8 cellular contexts compared by ENCODE assay signal in the genomic region with DNA sequence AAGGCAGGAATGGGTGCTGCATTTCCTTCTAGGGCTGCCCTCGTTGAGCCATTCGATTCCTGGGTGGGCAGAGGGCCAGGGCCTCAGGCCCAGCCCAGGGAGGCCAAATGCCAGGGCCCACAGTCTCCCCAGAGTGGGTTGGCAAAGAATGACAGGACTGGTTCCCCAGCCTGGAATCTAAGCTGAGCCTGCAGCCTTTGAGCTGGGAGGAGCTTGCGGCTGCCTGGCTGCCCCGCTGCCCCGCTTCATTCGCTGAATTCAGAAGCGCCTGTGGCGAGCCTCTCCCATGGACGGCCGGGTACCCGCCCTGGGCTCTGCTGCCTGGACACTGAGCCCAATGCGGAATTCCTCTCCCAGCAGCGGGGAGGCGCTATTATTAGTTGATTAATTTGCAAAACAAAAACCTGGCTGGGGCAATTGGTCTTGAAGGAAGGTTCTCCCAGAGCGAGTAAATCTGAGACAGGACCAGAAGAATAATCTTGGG. TPM values are rescaled to one million over a fixed set of nuclear protein-coding genes. Genes with fewer than 3 reads are reported as not detected.
DNase-seq lines count a peak whose midpoint lies in the region; ATAC-seq and TF ChIP-seq lines count a peak whose summit lies in the region.

No MANE protein-coding gene starts in this region.

- no peak overlapping the region for H3K4me3 ChIP-seq in body of pancreas

- intact Hi-C loops in body of pancreas (cut with DNase I) (no loop called here), sciatic nerve (cut with DNase I) (no loop called here)

- no peaks in the 10 kb centered on the region for H3K36me3 ChIP-seq in body of pancreas (replicated peaks in 1 of 2; ENCODE audit: insufficient read depth in 1 of 2, low read depth in 2 of 2)

- WGBS in body of pancreas, 2 donors: 3 to 6% methylated on average over 14 to 15 of the region's 15 CpGs

- peaks cover 43% of the 10 kb centered on the region for H3K27me3 Mint-ChIP-seq in stimulated activated naive CD8-positive, alpha-beta T cell treated with anti-CD3 and anti-CD28 coated beads, Interleukin-15, amount 100 ng/mL, for 72 hours
- peaks cover 39% of the 10 kb centered on the region for H3K27me3 Mint-ChIP-seq in T-helper 17 cell

- H3K4me1 Mint-ChIP-seq in stimulated activated naive CD8-positive, alpha-beta T cell treated with anti-CD3 and anti-CD28 coated beads, Interleukin-15, amount 100 ng/mL, for 72 hours: peaks cover 6% of the 10 kb centered on the region
- H3K4me1 Mint-ChIP-seq in T-helper 17 cell: peaks cover 2% of the 10 kb centered on the region

- no peaks in the 10 kb centered on the region for H3K9me3 Mint-ChIP-seq in stimulated activated naive CD8-positive, alpha-beta T cell treated with anti-CD3 and anti-CD28 coated beads, Interleukin-15, amount 100 ng/mL, for 72 hours

- TF ChIP-seq CTCF in body of pancreas (IDR thresholded peaks at IDR 0.05): peak; percentile 9 to 70 (median 59)

- H3K4me3 Mint-ChIP-seq in stimulated activated naive CD8-positive, alpha-beta T cell treated with anti-CD3 and anti-CD28 coated beads, Interleukin-15, amount 100 ng/mL, for 72 hours: no peak overlapping the region
- H3K4me3 Mint-ChIP-seq in T-helper 17 cell: no peak overlapping the region

- TF ChIP-seq POLR2A in body of pancreas (IDR thresholded peaks at IDR 0.05): peak in 2 of 3 donors; percentile 59 to 68

- H3K9me3 ChIP-seq in body of pancreas (no peaks in the 10 kb centered on the region), T-helper 17 cell (ENCODE audit: control insufficient read depth, low read length, poor library complexity, severe bottlenecking) (no peaks in the 10 kb centered on the region)

- H3K4me1 ChIP-seq in body of pancreas: peaks cover 30% of the 10 kb centered on the region

- peak overlapping the region; percentile 22 to 85 (median 70) for H3K27ac ChIP-seq in body of pancreas

- ATAC-seq in body of pancreas: peak; percentile 94
- peak; percentile 85 for ATAC-seq in sciatic nerve
- no peak for ATAC-seq in stimulated activated naive CD8-positive, alpha-beta T cell treated with anti-CD3 and anti-CD28 coated beads, Interleukin-15, amount 100 ng/mL, for 72 hours
- ATAC-seq in T-helper 17 cell: no peak

- no peak overlapping the region for H3K27ac Mint-ChIP-seq in stimulated activated naive CD8-positive, alpha-beta T cell treated with anti-CD3 and anti-CD28 coated beads, Interleukin-15, amount 100 ng/mL, for 72 hours
- no peak overlapping the region for H3K27ac Mint-ChIP-seq in T-helper 17 cell

- no peaks in the 10 kb centered on the region for H3K27me3 ChIP-seq in body of pancreas

- peak; percentile 30 for DNase-seq in GOT3 (lab: John Stamatoyannopoulos, UW)
- peak; percentile 90 to 96 (median 95) for DNase-seq in body of pancreas
- peak; percentile 79 for DNase-seq in iPS DF 4.7 (ENCODE audit: extremely low read depth, low spot score)
- DNase-seq in sciatic nerve (ENCODE audit: low spot score): peak; percentile 86
- no peak for DNase-seq in stimulated activated naive CD8-positive, alpha-beta T cell treated with anti-CD3 and anti-CD28 coated beads, Interleukin-15, amount 100 ng/mL, for 72 hours
- no peak for DNase-seq in SKM-1 (lab: John Stamatoyannopoulos, UW; ENCODE audit: unreplicated experiment)
- DNase-seq in DMS79 (lab: John Stamatoyannopoulos, UW): no peak
- DNase-seq in T-helper 17 cell: no peak

- H3K36me3 Mint-ChIP-seq in T-helper 17 cell (ENCODE audit: low read depth): peaks cover 4% of the 10 kb centered on the region

RNA-seq across cellular contexts. Expression of gene TARDBP, which starts 32.3 kb away (rescaled TPM):
- total RNA-seq in body of pancreas (100 to 1,000 TPM; 104 to 136 TPM), sciatic nerve (165 TPM), T-helper 17 cell (100 to 1,000 TPM; 121 to 135 TPM)

Comparison
In these comparisons a context has a peak if more than half of its experiments do, and no peak if none do; other contexts are left out.
1. DNase-seq: peak in GOT3 (single experiment), body of pancreas (4 of 4), iPS DF 4.7 (single experiment) and sciatic nerve (single experiment); none in stimulated activated naive CD8-positive, alpha-beta T cell treated with anti-CD3 and anti-CD28 coated beads, Interleukin-15, amount 100 ng/mL, for 72 hours (0 of 2), SKM-1 (single experiment), DMS79 (single experiment) and T-helper 17 cell (0 of 3).
2. ATAC-seq: peak in body of pancreas (single experiment) and sciatic nerve (single experiment); none in stimulated activated naive CD8-positive, alpha-beta T cell treated with anti-CD3 and anti-CD28 coated beads, Interleukin-15, amount 100 ng/mL, for 72 hours (single experiment) and T-helper 17 cell (single experiment).